ENCODE assay signal across 22 cellular contexts in the genomic region with DNA sequence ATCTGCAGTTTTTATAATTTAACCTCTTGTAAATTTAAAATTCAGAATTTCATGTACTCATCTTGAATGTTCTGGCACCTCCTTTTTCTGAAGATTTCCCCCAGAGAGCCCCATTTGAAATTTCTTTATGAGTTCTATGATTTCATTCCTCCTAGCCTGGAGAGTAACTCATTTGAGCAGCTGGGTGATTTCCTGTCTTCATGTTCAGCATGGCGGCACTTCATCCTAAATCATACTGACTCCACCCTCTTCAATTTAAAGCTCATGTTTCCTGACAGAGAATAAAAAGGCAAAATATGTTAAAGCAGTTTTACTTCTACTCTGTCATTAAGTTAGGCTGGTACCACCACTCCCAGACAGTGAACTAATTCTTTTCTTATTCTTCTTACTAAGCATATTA.
"Had no signal": no experiment of that assay in that cellular context is flagged by ENCODE, and none has a peak within 500 bp of the region (broad histone marks: within the 10 kb centered on the region; RNA-seq: fewer than 3 reads in every experiment).

No MANE protein-coding gene starts in this region.

- H3K4me1 ChIP-seq: left ventricle myocardium inferior, right atrium auricular region, right lobe of liver, uterus had no signal

- H3K36me3 ChIP-seq: left ventricle myocardium inferior, ovary, right atrium auricular region, right lobe of liver, tibial nerve, uterus had no signal

- H3K27me3 ChIP-seq: ovary, right atrium auricular region, right lobe of liver, tibial nerve, uterus had no signal

- H3K9me3 ChIP-seq: left ventricle myocardium inferior, mucosa of descending colon, ovary, right atrium auricular region, right lobe of liver, tibial nerve, uterus had no signal

- DNase-seq: hypothalamus; immature natural killer cell; kidney; left colon; left ventricle myocardium inferior; midbrain; mucosa of descending colon; naive thymus-derived CD4-positive, alpha-beta T cell; ovary; right lobe of liver; stimulated activated CD4-positive, alpha-beta T cell treated with anti-CD3 and anti-CD28 coated beads, Interleukin-1b, Interleukin-23, amount 100 ng/mL, for 48 hours; stimulated activated CD4-positive, alpha-beta T cell treated with anti-CD3 and anti-CD28 coated beads, Interleukin-2, amount 100 ng/mL, for 48 hours; stimulated activated CD4-positive, alpha-beta T cell treated with anti-CD3 and anti-CD28 coated beads, Interleukin-4, amount 100 ng/mL, for 4 hours; stimulated activated CD8-positive, alpha-beta memory T cell treated with anti-CD3 and anti-CD28 coated beads, Interleukin-4, amount 100 ng/mL, for 48 hours; stimulated activated naive CD4-positive, alpha-beta T cell treated with Interleukin-2 at 50 U/mL for 16 hours; stimulated activated naive CD8-positive, alpha-beta T cell treated with anti-CD3 and anti-CD28 coated beads, Interleukin-15, amount 100 ng/mL, for 72 hours; substantia nigra; uterus had no signal

- H3K4me3 ChIP-seq: left ventricle myocardium inferior, lung, mucosa of descending colon, ovary, right atrium auricular region, right lobe of liver, smooth muscle cell, tibial nerve, uterus had no signal

- H3K27ac ChIP-seq: left ventricle myocardium inferior, ovary, right atrium auricular region, right lobe of liver, tibial nerve, uterus had no signal

- H3K4me2 ChIP-seq: smooth muscle cell had no signal
